Comparison of ENCODE assay signal across 1 cellular context in the genomic region with DNA sequence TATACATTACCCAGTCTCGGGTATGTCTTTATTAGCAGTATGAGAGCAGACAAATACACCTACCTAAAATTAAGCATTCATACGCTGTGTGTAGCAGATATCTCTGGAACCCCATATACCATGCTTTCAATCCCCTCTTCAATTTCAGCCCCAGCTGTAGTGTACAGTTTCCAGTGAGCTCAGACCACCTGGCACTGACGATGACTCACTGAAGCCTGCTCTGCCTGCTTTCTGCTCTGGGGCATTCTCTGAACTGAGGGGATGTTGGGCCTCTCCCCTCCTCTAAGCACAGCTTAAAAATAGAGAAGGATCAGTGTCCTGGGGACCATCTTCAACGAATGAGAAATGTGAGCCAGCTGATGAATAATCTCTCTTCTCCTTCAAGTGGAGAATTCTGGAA.
TF ChIP-seq lines count a peak whose summit lies in the region.

No MANE protein-coding gene starts in this region.

TF ChIP-seq in HepG2, 621 proteins besides CTCF, POLR2A, EP300 and RAD21:
- TF ChIP-seq FOSL2 (CRISPR knock-in tag; IDR thresholded peaks at IDR 0.05) (peak; percentile 60), ZFP1 (CRISPR knock-in tag; IDR thresholded peaks at IDR 0.05) (peak; percentile 96), ZNF709 (CRISPR knock-in tag; IDR thresholded peaks at IDR 0.05) (no peak)
